In genomic region chr9:83199240-83199639, GRCh38 we compare ENCODE assay signal across 9 cellular contexts.
DNase-seq lines count a peak whose midpoint lies in the region; ATAC-seq and TF ChIP-seq lines count a peak whose summit lies in the region.
"Had no signal": no experiment of that assay in that cellular context is flagged by ENCODE, and none has a peak within 500 bp of the region (broad histone marks: within the 10 kb centered on the region; RNA-seq: fewer than 3 reads in every experiment).

No MANE protein-coding gene starts in this region.

- H3K9me3 ChIP-seq in adipocyte (ENCODE audit: control insufficient read depth, low read length), result no peaks in the 10 kb centered on the region
- H3K9me3 ChIP-seq in left ventricle myocardium inferior (replicated peaks), result no peaks in the 10 kb centered on the region

- intact Hi-C loops in left ventricle myocardium inferior (cut with micrococcal nuclease) (no loop called here), sciatic nerve (cut with DNase I) (no loop called here)

- DNase-seq in EL (peak; percentile 16), NCI-H1105 (lab: John Stamatoyannopoulos, UW) (peak; percentile 45), adipocyte (ENCODE audit: low read depth) (peak; percentile 79), left ventricle myocardium inferior (no peak), sciatic nerve (ENCODE audit: low spot score) (no peak), activated gamma-delta T cell treated with Interleukin-2 at 50 U/mL for 16 hours (no peak)

- H3K9ac ChIP-seq in adipocyte (ENCODE audit: low read length), result no peak overlapping the region

- no peak overlapping the region for H3K4me3 ChIP-seq in adipocyte (ENCODE audit: low read length)
- H3K4me3 ChIP-seq in left ventricle myocardium inferior, result no peak overlapping the region

- H3K36me3 ChIP-seq in adipocyte (ENCODE audit: control insufficient read depth, insufficient read depth, low read length, severe bottlenecking), result no peaks in the 10 kb centered on the region
- H3K36me3 ChIP-seq in left ventricle myocardium inferior, result no peaks in the 10 kb centered on the region

- no peaks in the 10 kb centered on the region for H3K4me1 ChIP-seq in adipocyte (ENCODE audit: control insufficient read depth, insufficient read depth, low read length)
- H3K4me1 ChIP-seq in left ventricle myocardium inferior, result no peaks in the 10 kb centered on the region

- H3K27me3 ChIP-seq in adipocyte (replicated peaks; ENCODE audit: control insufficient read depth, insufficient read depth, low read length), result peaks cover 39% of the 10 kb centered on the region
- H3K27me3 ChIP-seq in left ventricle myocardium inferior (ENCODE audit: low read depth), result peaks cover 34% of the 10 kb centered on the region

- no peak overlapping the region for H3K27ac ChIP-seq in left ventricle myocardium inferior (replicated peaks)
- H3K27ac ChIP-seq: HL-60 had no signal

- TF ChIP-seq CTCF in left ventricle myocardium inferior (IDR thresholded peaks at IDR 0.05; ENCODE audit: borderline replicate concordance), result peak; percentile 78

- peak; percentile 82 for ATAC-seq in sciatic nerve
- ATAC-seq in GM21360 (IDR thresholded peaks at IDR 0.05; ENCODE audit: unreplicated experiment), result no peak
- ATAC-seq in HG03520 (IDR thresholded peaks at IDR 0.05; ENCODE audit: unreplicated experiment), result no peak

Comparison
In these comparisons a context has a peak if more than half of its experiments do, and no peak if none do; other contexts are left out.
1. DNase-seq: peak in EL (single experiment), NCI-H1105 (single experiment) and adipocyte (single experiment); none in left ventricle myocardium inferior (single experiment), sciatic nerve (single experiment) and activated gamma-delta T cell treated with Interleukin-2 at 50 U/mL for 16 hours (single experiment).